Comparison of ENCODE assay signal across 8 cellular contexts in the genomic region with DNA sequence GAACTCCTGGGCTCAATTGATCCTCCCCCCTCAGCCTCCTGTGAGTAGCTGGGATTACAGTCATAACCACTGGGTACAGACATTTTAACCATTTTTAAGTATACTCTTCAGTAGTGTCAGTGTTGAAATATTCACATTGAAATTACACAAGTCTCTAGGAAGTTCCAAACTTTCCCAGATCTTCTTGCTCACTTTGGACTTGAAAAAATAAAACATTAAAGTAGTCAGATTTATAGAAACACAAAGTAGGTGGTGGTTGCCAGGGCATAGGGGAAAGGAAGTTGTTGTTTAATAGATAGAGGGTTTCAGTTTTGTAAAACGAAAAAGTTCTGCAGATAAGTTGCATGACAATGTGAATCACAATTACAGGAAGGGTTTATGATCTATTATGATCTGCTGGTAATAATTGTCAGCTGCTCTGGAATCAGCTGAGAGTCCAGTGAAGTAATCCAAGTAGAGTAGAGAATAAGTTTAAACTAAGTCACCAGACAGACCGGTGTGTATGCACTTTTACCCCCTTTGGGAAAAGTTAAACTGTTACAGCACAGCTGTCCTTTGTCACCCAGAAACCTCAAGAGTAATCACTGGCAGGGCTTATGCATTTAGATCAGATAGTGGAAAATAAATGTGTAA. TPM values are rescaled to one million over a fixed set of nuclear protein-coding genes. Genes with fewer than 3 reads are reported as not detected.
DNase-seq lines count a peak whose midpoint lies in the region; ATAC-seq, FAIRE-seq and TF ChIP-seq lines count a peak whose summit lies in the region.

No MANE protein-coding gene starts in this region.

- H3K27ac ChIP-seq in WERI-Rb-1 (no peak overlapping the region), Peyer's patch (peak overlapping the region in 2 of 4 donors; percentile 8)

- H3K4me1 Mint-ChIP-seq in activated T-cell treated with anti-CD3 and anti-CD28 coated beads, Interleukin-2, amount 50 U/mL, for 4 hours (ENCODE audit: low read depth): peaks cover 76% of the 10 kb centered on the region
- peaks cover 77% of the 10 kb centered on the region for H3K4me1 Mint-ChIP-seq in central memory CD8-positive, alpha-beta T cell
- H3K4me1 Mint-ChIP-seq in progenitor cell of endocrine pancreas (ENCODE audit: low read depth): peaks cover 13% of the 10 kb centered on the region

- no peak for FAIRE-seq in H54 (lab: Jason Lieb, UNC)

- peak overlapping the region; percentile 60 for H3K4me3 Mint-ChIP-seq in activated T-cell treated with anti-CD3 and anti-CD28 coated beads, Interleukin-2, amount 50 U/mL, for 4 hours
- peak overlapping the region; percentile 65 for H3K4me3 Mint-ChIP-seq in central memory CD8-positive, alpha-beta T cell
- H3K4me3 Mint-ChIP-seq in progenitor cell of endocrine pancreas (ENCODE audit: low read depth): no peak overlapping the region

- ATAC-seq in activated T-cell treated with anti-CD3 and anti-CD28 coated beads, Interleukin-2, amount 50 U/mL, for 4 hours: peak; percentile 92
- peak; percentile 82 for ATAC-seq in HG03378 (IDR thresholded peaks at IDR 0.05; ENCODE audit: unreplicated experiment)
- ATAC-seq in central memory CD8-positive, alpha-beta T cell (replicated peaks; ENCODE audit: extremely low read depth, poor library complexity, severe bottlenecking): peak; percentile 73

- H3K27me3 Mint-ChIP-seq in activated T-cell treated with anti-CD3 and anti-CD28 coated beads, Interleukin-2, amount 50 U/mL, for 4 hours (ENCODE audit: low read depth): no peaks in the 10 kb centered on the region
- no peaks in the 10 kb centered on the region for H3K27me3 Mint-ChIP-seq in central memory CD8-positive, alpha-beta T cell
- H3K27me3 Mint-ChIP-seq in progenitor cell of endocrine pancreas: no peaks in the 10 kb centered on the region

- TF ChIP-seq CTCF in progenitor cell of endocrine pancreas (IDR thresholded peaks at IDR 0.05; ENCODE audit: unreplicated experiment) (no peak), WERI-Rb-1 (IDR thresholded peaks at IDR 0.05; ENCODE audit: low read depth, low read length) (no peak), Peyer's patch (IDR thresholded peaks at IDR 0.05) (no peak)

- H3K4me3 ChIP-seq in WERI-Rb-1 (ENCODE audit: low read depth, low read length) (no peak overlapping the region), Peyer's patch (peak overlapping the region in 1 of 4 donors; percentile 6)

- H3K27ac Mint-ChIP-seq in central memory CD8-positive, alpha-beta T cell (ENCODE audit: low read depth): peak overlapping the region; percentile 74
- H3K27ac Mint-ChIP-seq in progenitor cell of endocrine pancreas: peak overlapping the region; percentile 9

- H3K27me3 ChIP-seq in WERI-Rb-1 (ENCODE audit: insufficient read depth, low read depth, severe bottlenecking): no peaks in the 10 kb centered on the region
- no peaks in the 10 kb centered on the region for H3K27me3 ChIP-seq in Peyer's patch

- peaks cover 6% of the 10 kb centered on the region for H3K36me3 Mint-ChIP-seq in activated T-cell treated with anti-CD3 and anti-CD28 coated beads, Interleukin-2, amount 50 U/mL, for 4 hours (ENCODE audit: insufficient read depth)
- H3K36me3 Mint-ChIP-seq in central memory CD8-positive, alpha-beta T cell (ENCODE audit: insufficient read depth): peaks cover 9% of the 10 kb centered on the region
- peaks cover 21% of the 10 kb centered on the region for H3K36me3 Mint-ChIP-seq in progenitor cell of endocrine pancreas (ENCODE audit: insufficient read depth)

- H3K9me3 Mint-ChIP-seq in activated T-cell treated with anti-CD3 and anti-CD28 coated beads, Interleukin-2, amount 50 U/mL, for 4 hours: peaks cover 8% of the 10 kb centered on the region
- H3K9me3 Mint-ChIP-seq in central memory CD8-positive, alpha-beta T cell: no peaks in the 10 kb centered on the region
- H3K9me3 Mint-ChIP-seq in progenitor cell of endocrine pancreas (ENCODE audit: low read depth): peaks cover 20% of the 10 kb centered on the region

- H3K9me3 ChIP-seq in WERI-Rb-1 (ENCODE audit: severe bottlenecking) (no peaks in the 10 kb centered on the region), Peyer's patch (no peaks in the 10 kb centered on the region)

- TF ChIP-seq POLR2A in H54 (IDR thresholded peaks at IDR 0.05; ENCODE audit: low read depth, low read length) (no peak), Peyer's patch (IDR thresholded peaks at IDR 0.05) (no peak)

- H3K36me3 ChIP-seq in WERI-Rb-1 (no peaks in the 10 kb centered on the region), Peyer's patch (no peaks in the 10 kb centered on the region)

- DNase-seq in activated T-cell treated with anti-CD3 and anti-CD28 coated beads, Interleukin-2, amount 50 U/mL, for 4 hours: no peak
- DNase-seq in activated T-cell treated with anti-CD3 and anti-CD28 coated beads for 4 hours (no peak), progenitor cell of endocrine pancreas (ENCODE audit: low spot score, unreplicated experiment) (no peak), H54 (ENCODE audit: insufficient read length, low spot score) (no peak), WERI-Rb-1 (no peak), Peyer's patch (no peak)
- no peak for DNase-seq in central memory CD8-positive, alpha-beta T cell (ENCODE audit: low spot score in 2 of 2)

- peaks cover 0 to 13% (median 3%) of the 10 kb centered on the region in 4 donors for H3K4me1 ChIP-seq in Peyer's patch

RNA-seq across cellular contexts. Expression of a gene that starts 27.4 kb away (rescaled TPM):
- total RNA-seq in activated T-cell treated with anti-CD3 and anti-CD28 coated beads, Interleukin-2, amount 50 U/mL, for 4 hours: 10 to 100 TPM; 26.4 to 30.8 (median 28.3) TPM
- total RNA-seq in progenitor cell of endocrine pancreas (56.4 and 65.8 TPM in 2 replicates), Peyer's patch (100 to 1,000 TPM in 1 of 4 donors, 10 to 100 TPM in 3; 62.7 to 136 (median 90.5) TPM)
